In the genomic region with DNA sequence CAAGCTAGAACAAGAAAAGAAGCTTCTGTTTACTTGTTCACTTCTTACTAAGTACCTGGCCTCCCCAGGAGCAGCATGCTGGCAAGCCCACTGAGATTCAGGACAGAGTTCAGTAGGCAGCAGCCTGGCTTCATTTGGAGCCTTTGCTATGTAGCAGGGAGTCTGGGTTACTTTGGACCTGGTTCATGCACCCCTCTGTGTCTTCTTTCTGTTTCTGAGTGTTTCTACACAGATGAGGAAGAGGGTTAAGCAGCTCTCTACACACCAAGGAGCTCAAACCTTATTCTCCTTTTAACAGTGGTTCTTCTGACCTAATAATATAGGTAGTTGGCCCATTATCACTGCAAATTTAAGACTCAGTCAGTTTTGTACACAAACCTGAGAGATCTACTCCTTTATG, we compare ENCODE assay signal across 9 cellular contexts.
DNase-seq lines count a peak whose midpoint lies in the region; ATAC-seq and TF ChIP-seq lines count a peak whose summit lies in the region.
"Had no signal": no experiment of that assay in that cellular context is flagged by ENCODE, and none has a peak within 500 bp of the region (broad histone marks: within the 10 kb centered on the region; RNA-seq: fewer than 3 reads in every experiment).

No MANE protein-coding gene starts in this region.

- H3K4me1 Mint-ChIP-seq in CD4-positive, alpha-beta T cell (ENCODE audit: low read depth): peaks cover 92% of the 10 kb centered on the region
- H3K4me1 Mint-ChIP-seq in activated B cell treated with CpG ODN at 0.5 μM for 24 hours (peaks cover 98% of the 10 kb centered on the region), natural killer cell (peaks cover 54 to 91% of the 10 kb centered on the region in 2 donors), nephron progenitor cell (peaks cover 98% of the 10 kb centered on the region)

- peaks cover 97% of the 10 kb centered on the region for H3K36me3 Mint-ChIP-seq in CD4-positive, alpha-beta T cell (ENCODE audit: low read depth)
- H3K36me3 Mint-ChIP-seq in activated B cell treated with CpG ODN at 0.5 μM for 24 hours (ENCODE audit: low read depth) (peaks cover 85% of the 10 kb centered on the region), natural killer cell (peaks cover 28% of the 10 kb centered on the region), nephron progenitor cell (ENCODE audit: low read depth) (peaks cover 80% of the 10 kb centered on the region)

- no peaks in the 10 kb centered on the region for H3K27me3 ChIP-seq in CD4-positive, alpha-beta T cell (ENCODE audit: control insufficient read depth, insufficient read depth, low read length)
- H3K27me3 ChIP-seq: MG63 had no signal

- TF ChIP-seq CTCF in CD4-positive, alpha-beta T cell (IDR thresholded peaks at IDR 0.05): no peak
- TF ChIP-seq CTCF in activated B cell treated with CpG ODN at 0.5 μM for 24 hours (IDR thresholded peaks at IDR 0.05) (no peak), natural killer cell (IDR thresholded peaks at IDR 0.05) (no peak), nephron progenitor cell (IDR thresholded peaks at IDR 0.05) (no peak)

- H3K27me3 Mint-ChIP-seq in CD4-positive, alpha-beta T cell: no peaks in the 10 kb centered on the region
- H3K27me3 Mint-ChIP-seq in activated B cell treated with CpG ODN at 0.5 μM for 24 hours (no peaks in the 10 kb centered on the region), natural killer cell (ENCODE audit: low read depth in 2 of 2) (no peaks in the 10 kb centered on the region), nephron progenitor cell (ENCODE audit: low read depth, poor library complexity) (no peaks in the 10 kb centered on the region)

- CTCF ChIA-PET in CD4-positive, alpha-beta T cell (lab: Charles Lee): interaction anchor here (1.0 to 2.9 kb wide), 4 partner anchors 16 to 190 kb away, joined by 3 to 12 read pairs (median 6); no protein-coding TSS in a partner anchor
- CTCF ChIA-PET in activated B cell treated with CpG ODN at 0.5 μM for 24 hours (lab: Charles Lee): interaction anchor here (1.0 to 7.4 kb wide), 6 partner anchors 15 to 191 kb away, joined by 3 to 77 read pairs (median 4); no protein-coding TSS in a partner anchor

- peak overlapping the region; percentile 68 for H3K4me3 Mint-ChIP-seq in CD4-positive, alpha-beta T cell
- H3K4me3 Mint-ChIP-seq in activated B cell treated with CpG ODN at 0.5 μM for 24 hours (peak overlapping the region; percentile 73), natural killer cell (peak overlapping the region; percentile 57), nephron progenitor cell (no peak overlapping the region)

- H3K27ac ChIP-seq in CD4-positive, alpha-beta T cell (ENCODE audit: low read depth, low read length): peak overlapping the region; percentile 47

- no peaks in the 10 kb centered on the region for H3K9me3 Mint-ChIP-seq in CD4-positive, alpha-beta T cell
- H3K9me3 Mint-ChIP-seq in activated B cell treated with CpG ODN at 0.5 μM for 24 hours: peaks cover 2% of the 10 kb centered on the region
- H3K9me3 Mint-ChIP-seq in natural killer cell: no peaks in the 10 kb centered on the region
- H3K9me3 Mint-ChIP-seq in nephron progenitor cell: peaks cover 30% of the 10 kb centered on the region

- no peak for DNase-seq in CD4-positive, alpha-beta T cell
- no peak for DNase-seq in activated B cell treated with CpG ODN at 0.5 μM for 24 hours
- no peak for DNase-seq in natural killer cell
- no peak for DNase-seq in NAMALWA (ENCODE audit: low spot score)
- no peak for DNase-seq in NCI-H510A (lab: John Stamatoyannopoulos, UW)
- no peak for DNase-seq in nephron progenitor cell
- DNase-seq: MG63 had no signal

- no peaks in the 10 kb centered on the region for H3K9me3 ChIP-seq in CD4-positive, alpha-beta T cell (ENCODE audit: control insufficient read depth, low read length)
- H3K9me3 ChIP-seq: MG63 had no signal

- POLR2A ChIA-PET in CD4-positive, alpha-beta T cell (lab: Charles Lee): interaction anchor here (1.1 to 1.7 kb wide), 7 partner anchors 8 to 185 kb away, joined by 3 to 8 read pairs (median 4); no protein-coding TSS in a partner anchor
- POLR2A ChIA-PET in activated B cell treated with CpG ODN at 0.5 μM for 24 hours (lab: Charles Lee): interaction anchor here (0.6 to 7.4 kb wide), 23 partner anchors 8 to 576 kb away, joined by 3 to 103 read pairs (median 5); partner anchors contain the start of gene ARID5B

- no peak for ATAC-seq in CD4-positive, alpha-beta T cell (ENCODE audit: poor library complexity)
- peak; percentile 35 for ATAC-seq in GM21515 (IDR thresholded peaks at IDR 0.05; ENCODE audit: unreplicated experiment)
- peak; percentile 41 for ATAC-seq in activated B cell treated with CpG ODN at 0.5 μM for 24 hours (ENCODE audit: low read depth)
- ATAC-seq in natural killer cell: no peak
- no peak for ATAC-seq in HG03520 (IDR thresholded peaks at IDR 0.05; ENCODE audit: unreplicated experiment)

- intact Hi-C loops in CD4-positive, alpha-beta T cell (cut with DNase I, micrococcal nuclease): loop anchor here in 1 of 2 experiments (5.0 kb wide), 1 partner anchor 763 kb away; the partner anchor contains the start of gene EGR2
- intact Hi-C loops in activated B cell treated with CpG ODN at 0.5 μM for 24 hours (cut with micrococcal nuclease) (loop anchor here (10.0 kb wide), 1 partner anchor 770 kb away; no protein-coding TSS in a partner anchor), natural killer cell (cut with micrococcal nuclease) (no loop called here)

- peak overlapping the region; percentile 88 for H3K27ac Mint-ChIP-seq in CD4-positive, alpha-beta T cell
- H3K27ac Mint-ChIP-seq in activated B cell treated with CpG ODN at 0.5 μM for 24 hours: peak overlapping the region; percentile 93
- H3K27ac Mint-ChIP-seq in natural killer cell: peak overlapping the region; percentile 78 to 89
- no peak overlapping the region for H3K27ac Mint-ChIP-seq in nephron progenitor cell

Comparison
In these comparisons a context has a peak if more than half of its experiments do, and no peak if none do; other contexts are left out.
1. ATAC-seq: peak in GM21515 (single experiment) and activated B cell treated with CpG ODN at 0.5 μM for 24 hours (single experiment); none in CD4-positive, alpha-beta T cell (single experiment), natural killer cell (0 of 3) and HG03520 (single experiment).